17 cellular contexts compared by ENCODE assay signal in the genomic region with DNA sequence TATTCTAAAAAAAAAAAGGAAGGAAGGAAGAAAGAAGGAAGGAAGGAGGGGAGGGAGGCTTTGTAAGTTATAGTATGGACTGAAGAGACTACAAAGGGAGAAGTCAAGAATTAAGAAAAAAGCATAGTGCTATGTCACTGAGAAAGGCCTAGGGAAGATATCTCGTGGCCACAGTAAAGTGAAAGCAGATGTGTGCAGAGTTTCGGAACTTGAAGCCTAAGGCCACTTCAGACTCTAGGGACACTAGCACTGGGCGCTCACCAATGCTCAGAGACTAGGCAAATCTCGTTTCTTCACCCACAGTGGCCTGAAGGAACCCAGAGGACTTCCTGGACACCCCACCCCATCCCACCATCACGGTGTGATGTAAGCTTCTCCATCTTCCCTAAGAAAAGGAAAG.
DNase-seq lines count a peak whose midpoint lies in the region; ATAC-seq and TF ChIP-seq lines count a peak whose summit lies in the region.
"Had no signal": no experiment of that assay in that cellular context is flagged by ENCODE, and none has a peak within 500 bp of the region (broad histone marks: within the 10 kb centered on the region; RNA-seq: fewer than 3 reads in every experiment).

No MANE protein-coding gene starts in this region.

- H3K9me3 ChIP-seq in smooth muscle cell (replicated peaks; ENCODE audit: low read depth) = no peaks in the 10 kb centered on the region
- H3K9me3 ChIP-seq: ovary had no signal

- 60% methylated on average over 5 of the region's 5 CpGs for WGBS in smooth muscle cell (ENCODE audit: low lambda C conversion rate)

- H3K9ac ChIP-seq in smooth muscle cell (ENCODE audit: low read depth) = no peak overlapping the region

- no peaks in the 10 kb centered on the region for H3K79me2 ChIP-seq in smooth muscle cell (ENCODE audit: low read depth)

- CTCF ChIA-PET in activated CD8-positive, alpha-beta T cell treated with anti-CD3 and anti-CD28 coated beads, Interleukin-2, amount 10 ng/mL, durations not matched to agents 7 days and 5 days (lab: Charles Lee) = interaction anchor here (1.0 kb wide), 1 partner anchor 11 kb away, joined by 3 read pairs; no protein-coding TSS in a partner anchor

- no peaks in the 10 kb centered on the region for H3K4me1 ChIP-seq in smooth muscle cell (ENCODE audit: low read depth)

- H2AFZ ChIP-seq in smooth muscle cell (ENCODE audit: low read depth) = peak overlapping the region; percentile 17

- no peaks in the 10 kb centered on the region for H3K27me3 ChIP-seq in smooth muscle cell (ENCODE audit: low read depth)
- H3K27me3 ChIP-seq: ovary had no signal

- no peak overlapping the region for H3K4me3 ChIP-seq in smooth muscle cell
- H3K4me3 ChIP-seq: ovary, skin epidermis had no signal

- H3K27me3 Mint-ChIP-seq in activated CD8-positive, alpha-beta T cell treated with anti-CD3 and anti-CD28 coated beads, Interleukin-2, amount 10 ng/mL, durations not matched to agents 7 days and 5 days (ENCODE audit: low read depth) = no peaks in the 10 kb centered on the region

- no peaks in the 10 kb centered on the region for H3K36me3 Mint-ChIP-seq in activated CD8-positive, alpha-beta T cell treated with anti-CD3 and anti-CD28 coated beads, Interleukin-2, amount 10 ng/mL, durations not matched to agents 7 days and 5 days (ENCODE audit: low read depth)
- H3K36me3 Mint-ChIP-seq: activated naive CD4-positive, alpha-beta T cell treated with anti-CD3 and anti-CD28 coated beads, Interleukin-2, amount 50 U/mL, for 24 hours; CD8-positive, alpha-beta T cell had no signal

- no peaks in the 10 kb centered on the region for H3K9me3 Mint-ChIP-seq in activated CD8-positive, alpha-beta T cell treated with anti-CD3 and anti-CD28 coated beads, Interleukin-2, amount 10 ng/mL, durations not matched to agents 7 days and 5 days (ENCODE audit: insufficient read depth)
- H3K9me3 Mint-ChIP-seq: activated B cell treated with CpG ODN at 0.5 μM for 24 hours; activated naive CD4-positive, alpha-beta T cell treated with anti-CD3 and anti-CD28 coated beads, Interleukin-2, amount 50 U/mL, for 24 hours; CD8-positive, alpha-beta T cell had no signal

- no peak overlapping the region for H3K4me3 Mint-ChIP-seq in activated CD8-positive, alpha-beta T cell treated with anti-CD3 and anti-CD28 coated beads, Interleukin-2, amount 10 ng/mL, durations not matched to agents 7 days and 5 days
- H3K4me3 Mint-ChIP-seq: activated B cell treated with CpG ODN at 0.5 μM for 24 hours; activated naive CD4-positive, alpha-beta T cell treated with anti-CD3 and anti-CD28 coated beads, Interleukin-2, amount 50 U/mL, for 24 hours; CD8-positive, alpha-beta T cell had no signal

- peak overlapping the region; percentile 8 for H3K4me2 ChIP-seq in smooth muscle cell

- no peaks in the 10 kb centered on the region for H3K4me1 Mint-ChIP-seq in activated CD8-positive, alpha-beta T cell treated with anti-CD3 and anti-CD28 coated beads, Interleukin-2, amount 10 ng/mL, durations not matched to agents 7 days and 5 days (ENCODE audit: low read depth)
- H3K4me1 Mint-ChIP-seq: activated B cell treated with CpG ODN at 0.5 μM for 24 hours; activated naive CD4-positive, alpha-beta T cell treated with anti-CD3 and anti-CD28 coated beads, Interleukin-2, amount 50 U/mL, for 24 hours had no signal

- H3F3A ChIP-seq in smooth muscle cell (ENCODE audit: low read depth) = no peaks in the 10 kb centered on the region

- no peak overlapping the region for H3K27ac ChIP-seq in smooth muscle cell (ENCODE audit: low read depth)
- H3K27ac ChIP-seq: ovary, skin epidermis had no signal

- H4K20me1 ChIP-seq in smooth muscle cell (ENCODE audit: low read depth) = no peaks in the 10 kb centered on the region

- H3K27ac Mint-ChIP-seq in activated CD8-positive, alpha-beta T cell treated with anti-CD3 and anti-CD28 coated beads, Interleukin-2, amount 10 ng/mL, durations not matched to agents 7 days and 5 days = no peak overlapping the region
- H3K27ac Mint-ChIP-seq: activated B cell treated with CpG ODN at 0.5 μM for 24 hours; activated naive CD4-positive, alpha-beta T cell treated with anti-CD3 and anti-CD28 coated beads, Interleukin-2, amount 50 U/mL, for 24 hours; CD8-positive, alpha-beta T cell had no signal

- no peaks in the 10 kb centered on the region for H3K36me3 ChIP-seq in smooth muscle cell (ENCODE audit: low read depth)
- H3K36me3 ChIP-seq: ovary had no signal

- POLR2A ChIA-PET in activated CD8-positive, alpha-beta T cell treated with anti-CD3 and anti-CD28 coated beads, Interleukin-2, amount 10 ng/mL, durations not matched to agents 7 days and 5 days (lab: Charles Lee) = no interaction called here

- no peak for TF ChIP-seq CTCF in smooth muscle cell (IDR thresholded peaks at IDR 0.05; ENCODE audit: borderline replicate concordance, insufficient read depth, poor library complexity, severe bottlenecking)

- peak; percentile 74 for ATAC-seq in GM18520 (IDR thresholded peaks at IDR 0.05; ENCODE audit: unreplicated experiment)
- peak; percentile 58 for ATAC-seq in GM21723 (IDR thresholded peaks at IDR 0.05; ENCODE audit: unreplicated experiment)
- peak; percentile 65 for ATAC-seq in HG03354 (IDR thresholded peaks at IDR 0.05; ENCODE audit: poor library complexity, severe bottlenecking, unreplicated experiment)
- no peak for ATAC-seq in activated CD8-positive, alpha-beta T cell treated with anti-CD3 and anti-CD28 coated beads, Interleukin-2, amount 10 ng/mL, durations not matched to agents 7 days and 5 days
- ATAC-seq: CD8-positive, alpha-beta T cell had no signal

- no peak for DNase-seq in smooth muscle cell (lab: John Stamatoyannopoulos, UW; ENCODE audit: unreplicated experiment)
- no peak for DNase-seq in activated CD8-positive, alpha-beta T cell treated with anti-CD3 and anti-CD28 coated beads, Interleukin-2, amount 10 ng/mL, durations not matched to agents 7 days and 5 days
- DNase-seq in occipital lobe (lab: John Stamatoyannopoulos, UW) = no peak
- no peak for DNase-seq in iPS-NIHi11 (ENCODE audit: low spot score)
- DNase-seq in SIG-M5 (lab: John Stamatoyannopoulos, UW) = no peak
- DNase-seq: activated B cell treated with CpG ODN at 0.5 μM for 24 hours; activated CD8-positive, alpha-beta memory T cell treated with anti-CD3 and anti-CD28 coated beads, Interleukin-2, amount 50 U/mL, for 4 hours; CD8-positive, alpha-beta T cell; islet precursor cell; NCI-H446; ovary; substantia nigra had no signal
